In the genomic region with DNA sequence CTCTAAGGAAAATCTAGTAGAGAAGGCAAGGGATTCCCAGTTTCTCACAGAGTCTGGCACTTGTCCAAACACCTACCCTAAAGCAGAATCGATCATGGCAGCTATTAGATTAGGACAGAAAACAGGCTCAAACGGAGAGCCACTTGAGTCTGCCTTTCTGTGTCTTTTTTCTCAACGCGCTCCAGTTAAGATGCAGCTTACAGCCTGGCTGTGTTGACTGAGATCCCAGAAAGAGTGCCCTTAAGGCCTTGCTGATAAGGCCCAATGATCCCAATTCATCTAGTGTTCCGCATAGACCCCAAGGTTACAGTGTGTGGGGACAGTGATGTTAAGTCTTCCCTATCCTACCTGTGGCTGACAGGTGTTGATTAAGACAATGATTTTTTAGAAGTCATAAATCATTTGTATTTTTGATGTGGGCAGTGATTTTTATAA, we compare ENCODE assay signal across 1 cellular context.
TF ChIP-seq lines count a peak whose summit lies in the region.

No MANE protein-coding gene starts in this region.

TF ChIP-seq in GM12878, 131 proteins besides CTCF, POLR2A, EP300 and RAD21 (continued from another document):
- TF ChIP-seq, protein P1, sequence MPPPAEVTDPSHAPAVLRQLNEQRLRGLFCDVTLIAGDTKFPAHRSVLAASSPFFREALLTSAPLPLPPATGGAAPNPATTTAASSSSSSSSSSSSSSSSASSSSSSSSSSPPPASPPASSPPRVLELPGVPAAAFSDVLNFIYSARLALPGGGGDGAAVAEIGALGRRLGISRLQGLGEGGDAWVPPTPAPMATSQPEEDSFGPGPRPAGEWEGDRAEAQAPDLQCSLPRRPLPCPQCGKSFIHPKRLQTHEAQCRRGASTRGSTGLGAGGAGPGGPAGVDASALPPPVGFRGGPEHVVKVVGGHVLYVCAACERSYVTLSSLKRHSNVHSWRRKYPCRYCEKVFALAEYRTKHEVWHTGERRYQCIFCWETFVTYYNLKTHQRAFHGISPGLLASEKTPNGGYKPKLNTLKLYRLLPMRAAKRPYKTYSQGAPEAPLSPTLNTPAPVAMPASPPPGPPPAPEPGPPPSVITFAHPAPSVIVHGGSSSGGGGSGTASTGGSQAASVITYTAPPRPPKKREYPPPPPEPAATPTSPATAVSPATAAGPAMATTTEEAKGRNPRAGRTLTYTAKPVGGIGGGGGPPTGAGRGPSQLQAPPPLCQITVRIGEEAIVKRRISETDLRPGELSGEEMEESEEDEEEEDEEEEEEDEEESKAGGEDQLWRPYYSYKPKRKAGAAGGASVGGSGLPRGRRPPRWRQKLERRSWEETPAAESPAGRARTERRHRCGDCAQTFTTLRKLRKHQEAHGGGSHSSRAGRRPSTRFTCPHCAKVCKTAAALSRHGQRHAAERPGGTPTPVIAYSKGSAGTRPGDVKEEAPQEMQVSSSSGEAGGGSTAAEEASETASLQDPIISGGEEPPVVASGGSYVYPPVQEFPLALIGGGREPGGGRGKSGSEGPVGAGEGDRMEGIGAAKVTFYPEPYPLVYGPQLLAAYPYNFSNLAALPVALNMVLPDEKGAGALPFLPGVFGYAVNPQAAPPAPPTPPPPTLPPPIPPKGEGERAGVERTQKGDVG (CRISPR knock-in tag; IDR thresholded peaks at IDR 0.05): no peak
- TF ChIP-seq CBX3 (IDR thresholded peaks at IDR 0.05; ENCODE audit: borderline replicate concordance, low read depth) (no peak), ZZZ3 (IDR thresholded peaks at IDR 0.05; ENCODE audit: control insufficient read depth, insufficient read length, low read depth) (no peak), HDGF (IDR thresholded peaks at IDR 0.05) (no peak)
TF ChIP-seq in GM12878: peak in this region for 0.
